21 cellular contexts compared by ENCODE assay signal in genomic region chrX:81003491-81004185, GRCh38.
DNase-seq lines count a peak whose midpoint lies in the region; ATAC-seq and TF ChIP-seq lines count a peak whose summit lies in the region.
"Had no signal": no experiment of that assay in that cellular context is flagged by ENCODE, and none has a peak within 500 bp of the region (broad histone marks: within the 10 kb centered on the region; RNA-seq: fewer than 3 reads in every experiment).

No MANE protein-coding gene starts in this region.

- no peak overlapping the region for H2BK120ac ChIP-seq in trophoblast cell (ENCODE audit: insufficient read depth, low read length, poor library complexity)

- no peak for TF ChIP-seq EP300 in SK-N-SH (IDR thresholded peaks at IDR 0.05; ENCODE audit: borderline replicate concordance in 1 of 2, low read depth in 1 of 2, low read length in 1 of 2)

- WGBS in SK-N-SH (ENCODE audit: low lambda C conversion rate), result 17% methylated on average over 20 of the region's 52 CpGs
- WGBS in trophoblast cell (ENCODE audit: extremely low coverage, insufficient coverage, insufficient read length), result no CpG with 5 or more reads among the region's 52 CpGs

- H3K9me3 ChIP-seq in SK-N-SH, result no peaks in the 10 kb centered on the region
- H3K9me3 ChIP-seq in trophoblast cell (ENCODE audit: insufficient read depth, low read depth, low read length), result no peaks in the 10 kb centered on the region
- H3K9me3 ChIP-seq in breast epithelium, result no peaks in the 10 kb centered on the region
- H3K9me3 ChIP-seq: A549, BE2C, BLaER1 had no signal

- no peak for TF ChIP-seq RAD21 in SK-N-SH (IDR thresholded peaks at IDR 0.05; ENCODE audit: low read length)

- H3K4me2 ChIP-seq in SK-N-SH, result no peak overlapping the region
- no peak overlapping the region for H3K4me2 ChIP-seq in trophoblast cell (ENCODE audit: low read length)
- H3K4me2 ChIP-seq: A549, BLaER1 had no signal

- H2BK5ac ChIP-seq in trophoblast cell (ENCODE audit: low read depth, low read length, poor library complexity), result no peak overlapping the region

- POLR2A ChIA-PET in SK-N-SH (lab: Yijun Ruan, JAX), result no interaction called here

- no peaks in the 10 kb centered on the region for H3K36me3 ChIP-seq in SK-N-SH (replicated peaks in 1 of 2; ENCODE audit: control insufficient read depth in 1 of 2, insufficient read depth in 2 of 2, low read length in 1 of 2)
- no peaks in the 10 kb centered on the region for H3K36me3 ChIP-seq in trophoblast cell (ENCODE audit: control insufficient read depth in 1 of 2, insufficient read depth in 2 of 2, low read length in 2 of 2)
- H3K36me3 ChIP-seq in breast epithelium, result no peaks in the 10 kb centered on the region
- H3K36me3 ChIP-seq: BE2C, BLaER1 had no signal

- CTCF ChIA-PET in SK-N-SH (lab: Yijun Ruan, JAX), result no interaction called here

- no peak for TF ChIP-seq POLR2A in breast epithelium (IDR thresholded peaks at IDR 0.05)

- H4K8ac ChIP-seq in trophoblast cell (ENCODE audit: low read depth, low read length), result no peak overlapping the region

- H3F3A ChIP-seq in SK-N-SH (replicated peaks; ENCODE audit: insufficient read depth), result no peaks in the 10 kb centered on the region

- no peak overlapping the region for H3K18ac ChIP-seq in trophoblast cell (ENCODE audit: low read length)

- H2BK12ac ChIP-seq in trophoblast cell (ENCODE audit: low read length), result no peak overlapping the region

- intact Hi-C loops in breast epithelium (cut with DNase I; ENCODE audit: low total_unique reads), result no loop called here

- no peaks in the 10 kb centered on the region for H4K20me1 ChIP-seq in SK-N-SH (ENCODE audit: insufficient read depth)
- H4K20me1 ChIP-seq: BLaER1 had no signal

- H3K23ac ChIP-seq in trophoblast cell (ENCODE audit: low read length), result no peak overlapping the region

- H3K9me2 ChIP-seq in SK-N-SH, result no peaks in the 10 kb centered on the region

- H2AK5ac ChIP-seq in trophoblast cell (ENCODE audit: low read length), result no peak overlapping the region

- H3K79me2 ChIP-seq in SK-N-SH (ENCODE audit: insufficient read depth), result no peaks in the 10 kb centered on the region
- H3K79me2 ChIP-seq in trophoblast cell (ENCODE audit: control insufficient read depth, insufficient read depth, low read length, poor library complexity), result no peaks in the 10 kb centered on the region

- H4K12ac ChIP-seq in trophoblast cell (ENCODE audit: low read depth, low read length), result peak overlapping the region; percentile 18

- no peak overlapping the region for H3K14ac ChIP-seq in trophoblast cell (ENCODE audit: low read length)

- peak; percentile 1 for DNase-seq in SK-N-SH
- no peak for DNase-seq in trophoblast cell
- DNase-seq in breast epithelium (ENCODE audit: low spot score in 2 of 2), result no peak
- DNase-seq in GF-D8 (lab: John Stamatoyannopoulos, UW), result no peak
- DNase-seq: BE2C; C1 segment of cervical spinal cord; CD4-positive, alpha-beta memory T cell; CD4-positive, CD25-positive, alpha-beta regulatory T cell; CD8-positive, alpha-beta memory T cell; COR-L47; DMS 273 treated with DMSO at 0.1 percent for 48 hours; DMS153; DMS53; DMS79; DND-41; EL; GDM1 had no signal

- no peaks in the 10 kb centered on the region for H3K79me1 ChIP-seq in trophoblast cell (ENCODE audit: low read length)

- TF ChIP-seq CTCF in SK-N-SH (IDR thresholded peaks at IDR 0.05), result no peak
- TF ChIP-seq CTCF in breast epithelium (IDR thresholded peaks at IDR 0.05), result no peak

- H3K9ac ChIP-seq in SK-N-SH, result no peak overlapping the region
- no peak overlapping the region for H3K9ac ChIP-seq in trophoblast cell (ENCODE audit: low read length)
- H3K9ac ChIP-seq: BLaER1 had no signal

- H3K4me1 ChIP-seq in SK-N-SH (ENCODE audit: control insufficient read depth in 1 of 2, insufficient read depth in 2 of 2, low read depth in 1 of 2, low read length in 1 of 2) (no peaks in the 10 kb centered on the region), trophoblast cell (ENCODE audit: control insufficient read depth in 1 of 2, insufficient read depth in 2 of 2, low read length in 2 of 2) (no peaks in the 10 kb centered on the region), breast epithelium (no peaks in the 10 kb centered on the region)
- H3K4me1 ChIP-seq: A549, BE2C, BLaER1 had no signal

- H3K4ac ChIP-seq in trophoblast cell (ENCODE audit: low read depth, low read length), result no peak overlapping the region

- no peak overlapping the region for H3K4me3 ChIP-seq in SK-N-SH (ENCODE audit: low read depth in 2 of 2, low read length in 1 of 2)
- H3K4me3 ChIP-seq in trophoblast cell (ENCODE audit: low read depth, low read length), result no peak overlapping the region
- no peak overlapping the region for H3K4me3 ChIP-seq in breast epithelium
- H3K4me3 ChIP-seq: A549, BLaER1 had no signal

- H3K27ac ChIP-seq in SK-N-SH (ENCODE audit: low read depth in 2 of 2, low read length in 1 of 2), result no peak overlapping the region
- H3K27ac ChIP-seq in trophoblast cell (ENCODE audit: low read depth, low read length), result no peak overlapping the region
- no peak overlapping the region for H3K27ac ChIP-seq in breast epithelium
- H3K27ac ChIP-seq: 22Rv1, A549, BLaER1 had no signal

- peaks cover 9% of the 10 kb centered on the region; the same call in 1 of the 2 replicates for H3K27me3 ChIP-seq in SK-N-SH (ENCODE audit: insufficient read depth)
- H3K27me3 ChIP-seq in trophoblast cell (ENCODE audit: insufficient read depth, low read length), result no peaks in the 10 kb centered on the region
- H3K27me3 ChIP-seq in breast epithelium, result no peaks in the 10 kb centered on the region
- H3K27me3 ChIP-seq: BE2C had no signal

- no peak overlapping the region for H4K91ac ChIP-seq in trophoblast cell (ENCODE audit: low read depth, low read length)

- no peak for ATAC-seq in SK-N-SH treated with all-trans-retinoic acid at 6 μM for 48 hours
- ATAC-seq: A549 had no signal

- H2AFZ ChIP-seq in SK-N-SH (ENCODE audit: low read depth) (no peak overlapping the region), trophoblast cell (ENCODE audit: insufficient read depth, low read length, poor library complexity) (no peak overlapping the region)

TF ChIP-seq in SK-N-SH, 30 proteins besides CTCF, POLR2A, EP300 and RAD21:
- TF ChIP-seq, protein P1, sequence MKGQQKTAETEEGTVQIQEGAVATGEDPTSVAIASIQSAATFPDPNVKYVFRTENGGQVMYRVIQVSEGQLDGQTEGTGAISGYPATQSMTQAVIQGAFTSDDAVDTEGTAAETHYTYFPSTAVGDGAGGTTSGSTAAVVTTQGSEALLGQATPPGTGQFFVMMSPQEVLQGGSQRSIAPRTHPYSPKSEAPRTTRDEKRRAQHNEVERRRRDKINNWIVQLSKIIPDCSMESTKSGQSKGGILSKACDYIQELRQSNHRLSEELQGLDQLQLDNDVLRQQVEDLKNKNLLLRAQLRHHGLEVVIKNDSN (IDR thresholded peaks at IDR 0.05; ENCODE audit: borderline replicate concordance, low read depth), result no peak
- TF ChIP-seq EZH2phosphoT487 (IDR thresholded peaks at IDR 0.05; ENCODE audit: borderline replicate concordance, low read depth) (no peak), MXI1 (IDR thresholded peaks at IDR 0.05; ENCODE audit: low read depth, low read length) (no peak), NRF1 (IDR thresholded peaks at IDR 0.05; ENCODE audit: low read depth, low read length) (no peak), GABPA (IDR thresholded peaks at IDR 0.05; ENCODE audit: low read depth) (no peak), ELF1 (IDR thresholded peaks at IDR 0.05) (no peak), FOXM1 (IDR thresholded peaks at IDR 0.05; ENCODE audit: low read depth) (no peak)
TF ChIP-seq in SK-N-SH: peak in this region for 0.

TF ChIP-seq in SK-N-SH treated with all-trans-retinoic acid at 6 μM for 48 hours, 23 proteins besides CTCF, POLR2A, EP300 and RAD21 (continues in another document):
- TF ChIP-seq TSHZ2 (CRISPR knock-in tag; IDR thresholded peaks at IDR 0.05) (no peak), RARB (CRISPR knock-in tag; IDR thresholded peaks at IDR 0.05) (no peak), CSDC2 (CRISPR knock-in tag; IDR thresholded peaks at IDR 0.05) (no peak), GLIS3 (CRISPR knock-in tag; IDR thresholded peaks at IDR 0.05) (no peak), CSRNP3 (CRISPR knock-in tag; IDR thresholded peaks at IDR 0.05) (no peak), ZFP3 (CRISPR knock-in tag; IDR thresholded peaks at IDR 0.05) (no peak), ISL1 (CRISPR knock-in tag; IDR thresholded peaks at IDR 0.05) (no peak), ARNTL (CRISPR knock-in tag; IDR thresholded peaks at IDR 0.05; ENCODE audit: borderline replicate concordance, low read depth) (no peak), ZNF70 (CRISPR knock-in tag; IDR thresholded peaks at IDR 0.05) (no peak)
